Comparison of ENCODE assay signal across 9 cellular contexts in the genomic region with DNA sequence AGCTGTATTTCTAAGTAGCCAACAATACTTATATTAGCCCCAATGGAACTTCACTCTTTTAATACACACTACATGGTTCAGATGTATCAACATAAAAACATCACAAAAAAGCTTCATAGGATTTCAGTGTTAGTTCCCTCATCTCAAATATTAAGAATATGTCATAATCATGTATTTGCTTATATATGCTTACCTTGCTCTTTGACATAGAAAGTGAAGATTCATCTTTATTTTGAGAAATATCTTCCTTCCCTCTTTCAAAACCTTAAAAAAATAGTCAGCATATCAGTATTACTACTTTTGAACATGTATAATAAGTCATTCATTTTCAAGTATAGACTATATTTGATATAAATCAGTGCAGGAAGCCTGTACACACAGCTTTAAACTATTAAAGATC.
"Had no signal": no experiment of that assay in that cellular context is flagged by ENCODE, and none has a peak within 500 bp of the region (broad histone marks: within the 10 kb centered on the region; RNA-seq: fewer than 3 reads in every experiment).

No MANE protein-coding gene starts in this region.

- H3K27me3 Mint-ChIP-seq: IgD-negative memory B cell had no signal

- H3K9me3 Mint-ChIP-seq: GM23338, H9, IgD-negative memory B cell had no signal

- H3K4me2 ChIP-seq: GM23338 had no signal

- H3K4me3 Mint-ChIP-seq: GM23338, H9, IgD-negative memory B cell had no signal

- H2AFZ ChIP-seq: GM23338 had no signal

- FAIRE-seq: H1, H54 had no signal

- H3K27ac Mint-ChIP-seq: GM23338, H9 had no signal

- H3K27ac ChIP-seq: HL-60 had no signal

- DNase-seq: H9, HCEC 1CT, Kasumi-1, KG1 had no signal

- ATAC-seq: GM23338 had no signal

- H3K4me3 ChIP-seq: GM23338 had no signal

- H3K4me1 Mint-ChIP-seq: GM23338 had no signal
